In the genomic region with DNA sequence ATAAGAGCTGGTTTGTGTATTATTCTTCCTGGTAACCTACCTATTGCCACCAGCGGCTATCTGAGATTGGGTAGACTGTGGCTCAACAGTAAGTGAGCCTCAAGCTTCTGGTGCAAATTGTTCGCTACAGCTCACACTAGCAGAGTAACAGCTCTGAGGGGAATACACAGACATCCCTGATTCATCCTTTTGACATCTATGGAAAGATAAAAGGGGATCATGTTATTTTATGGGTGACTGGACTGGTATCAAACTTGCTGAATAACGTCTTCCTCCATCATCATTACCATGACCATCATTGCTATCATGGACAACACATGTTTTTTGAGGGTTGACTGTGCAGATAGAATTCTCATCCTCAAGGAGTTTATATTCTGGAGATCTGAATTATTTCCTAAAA, we compare ENCODE assay signal across 10 cellular contexts.
DNase-seq lines count a peak whose midpoint lies in the region; ATAC-seq, FAIRE-seq and TF ChIP-seq lines count a peak whose summit lies in the region.
"Had no signal": no experiment of that assay in that cellular context is flagged by ENCODE, and none has a peak within 500 bp of the region (broad histone marks: within the 10 kb centered on the region; RNA-seq: fewer than 3 reads in every experiment).

No MANE protein-coding gene starts in this region.

- H3K4me3 ChIP-seq in osteoblast (ENCODE audit: insufficient read depth, low read length) (no peak overlapping the region), left ventricle myocardium inferior (no peak overlapping the region)

- H3K9me3 ChIP-seq in osteoblast (ENCODE audit: low read depth, low read length) (no peaks in the 10 kb centered on the region), left ventricle myocardium inferior (replicated peaks) (no peaks in the 10 kb centered on the region)

- H3K4me3 Mint-ChIP-seq in central memory CD8-positive, alpha-beta T cell, result no peak overlapping the region
- H3K4me3 Mint-ChIP-seq: nephron progenitor cell had no signal

- intact Hi-C loops in left ventricle myocardium inferior (cut with micrococcal nuclease), result no loop called here

- no peaks in the 10 kb centered on the region for H3K27me3 Mint-ChIP-seq in central memory CD8-positive, alpha-beta T cell

- H3K36me3 ChIP-seq in osteoblast (ENCODE audit: insufficient read depth, low read length) (no peaks in the 10 kb centered on the region), left ventricle myocardium inferior (no peaks in the 10 kb centered on the region)

- TF ChIP-seq POLR2A in GM12891 (IDR thresholded peaks at IDR 0.05; ENCODE audit: low read depth, low read length), result no peak

- peaks cover 22% of the 10 kb centered on the region for H3K4me1 Mint-ChIP-seq in central memory CD8-positive, alpha-beta T cell
- H3K4me1 Mint-ChIP-seq: nephron progenitor cell had no signal

- no peaks in the 10 kb centered on the region for H3K79me2 ChIP-seq in osteoblast (ENCODE audit: insufficient read depth, low read length)

- peaks cover under 1% of the 10 kb centered on the region for H3K36me3 Mint-ChIP-seq in central memory CD8-positive, alpha-beta T cell (ENCODE audit: insufficient read depth)

- H3K4me1 ChIP-seq in osteoblast (ENCODE audit: insufficient read depth, low read length) (peaks cover 26% of the 10 kb centered on the region), left ventricle myocardium inferior (peaks cover 27% of the 10 kb centered on the region)

- H3K27ac ChIP-seq in osteoblast (ENCODE audit: low read depth, low read length), result peak overlapping the region; percentile 72
- no peak overlapping the region for H3K27ac ChIP-seq in left ventricle myocardium inferior (replicated peaks)

- no peak for DNase-seq in GM12891 (ENCODE audit: insufficient read length, low spot score)
- peak; percentile 27 for DNase-seq in M059J (ENCODE audit: low read depth)
- DNase-seq in central memory CD8-positive, alpha-beta T cell (ENCODE audit: low spot score in 2 of 2), result no peak
- no peak for DNase-seq in osteoblast (ENCODE audit: insufficient read length, low spot score, missing footprints)
- no peak for DNase-seq in left ventricle myocardium inferior
- DNase-seq: MV-4-11, NCI-H526 treated with DMSO at 0.1 percent for 48 hours, nephron progenitor cell had no signal

- H3K4me2 ChIP-seq in osteoblast (ENCODE audit: insufficient read depth, low read length), result peak overlapping the region; percentile 8

- no peaks in the 10 kb centered on the region for H4K20me1 ChIP-seq in osteoblast (ENCODE audit: insufficient read depth, low read length)

- TF ChIP-seq CTCF in osteoblast (IDR thresholded peaks at IDR 0.05; ENCODE audit: extremely low read depth, low read depth, low read length), result no peak
- TF ChIP-seq CTCF in left ventricle myocardium inferior (IDR thresholded peaks at IDR 0.05; ENCODE audit: borderline replicate concordance), result no peak

- no peak overlapping the region for H2AFZ ChIP-seq in osteoblast (ENCODE audit: low read length)

- ATAC-seq in central memory CD8-positive, alpha-beta T cell (replicated peaks; ENCODE audit: extremely low read depth, poor library complexity, severe bottlenecking), result no peak
- ATAC-seq in GM19324 (IDR thresholded peaks at IDR 0.05; ENCODE audit: low FRiP score, unreplicated experiment), result no peak
- no peak for ATAC-seq in HG03565 (IDR thresholded peaks at IDR 0.05; ENCODE audit: unreplicated experiment)

- no peaks in the 10 kb centered on the region for H3K27me3 ChIP-seq in osteoblast (ENCODE audit: insufficient read depth, low read length)
- no peaks in the 10 kb centered on the region for H3K27me3 ChIP-seq in left ventricle myocardium inferior (ENCODE audit: low read depth)

- peak; percentile 82 for FAIRE-seq in GM12891 (lab: Jason Lieb, UNC)

- H3K27ac Mint-ChIP-seq in central memory CD8-positive, alpha-beta T cell (ENCODE audit: low read depth), result peak overlapping the region; percentile 15
- H3K27ac Mint-ChIP-seq: nephron progenitor cell had no signal

- peaks cover 5% of the 10 kb centered on the region for H3K9me3 Mint-ChIP-seq in central memory CD8-positive, alpha-beta T cell

TF ChIP-seq in GM12891, 5 proteins besides CTCF, POLR2A, EP300 and RAD21:
- TF ChIP-seq POLR2AphosphoS5 (IDR thresholded peaks at IDR 0.05; ENCODE audit: low read depth, low read length) (no peak), SPI1 (IDR thresholded peaks at IDR 0.05; ENCODE audit: low read depth, low read length) (no peak), PAX5 (IDR thresholded peaks at IDR 0.05; ENCODE audit: insufficient read depth, low read length, severe bottlenecking) (no peak), TAF1 (IDR thresholded peaks at IDR 0.05; ENCODE audit: low read depth, low read length) (no peak), POU2F2 (IDR thresholded peaks at IDR 0.05; ENCODE audit: low read depth, low read length) (no peak)
TF ChIP-seq in GM12891: peak in this region for 0.
